8 cellular contexts compared by ENCODE assay signal in genomic region chr12:111685322-111685810, GRCh38. TPM values are rescaled to one million over a fixed set of nuclear protein-coding genes. Genes with fewer than 3 reads are reported as not detected.
A peak's percentile ranks its signal among the peaks of the same experiment; 100 is the strongest.
DNase-seq lines count a peak whose midpoint lies in the region; ATAC-seq and TF ChIP-seq lines count a peak whose summit lies in the region.

No MANE protein-coding gene starts in this region.

- peak overlapping the region; percentile 82 for H3K27ac ChIP-seq in CD8-positive, alpha-beta T cell (ENCODE audit: low read depth, low read length)

- H3K27ac Mint-ChIP-seq in CD8-positive, alpha-beta T cell, result peak overlapping the region; percentile 95
- peak overlapping the region; percentile 97 for H3K27ac Mint-ChIP-seq in chondrocyte (ENCODE audit: unreplicated experiment)

- H3K27me3 Mint-ChIP-seq in CD8-positive, alpha-beta T cell (ENCODE audit: low read depth), result no peaks in the 10 kb centered on the region
- H3K27me3 Mint-ChIP-seq in chondrocyte (ENCODE audit: low read depth), result no peaks in the 10 kb centered on the region

- H3K4me1 Mint-ChIP-seq in CD8-positive, alpha-beta T cell (ENCODE audit: low read depth), result peaks cover 39% of the 10 kb centered on the region
- H3K4me1 Mint-ChIP-seq in chondrocyte (ENCODE audit: low read depth), result peaks cover 31% of the 10 kb centered on the region

- peaks cover 27% of the 10 kb centered on the region for H3K4me1 ChIP-seq in CD8-positive, alpha-beta T cell (ENCODE audit: insufficient read depth, low read length)
- peaks cover 14% of the 10 kb centered on the region for H3K4me1 ChIP-seq in mucosa of descending colon (ENCODE audit: low read depth)

- H3K4me3 Mint-ChIP-seq in CD8-positive, alpha-beta T cell, result peak overlapping the region; percentile 95
- H3K4me3 Mint-ChIP-seq in chondrocyte (ENCODE audit: unreplicated experiment), result peak overlapping the region; percentile 95

- peak overlapping the region; percentile 95 for H3K4me3 ChIP-seq in CD8-positive, alpha-beta T cell (ENCODE audit: low read depth, low read length)
- peak overlapping the region; percentile 89 for H3K4me3 ChIP-seq in mucosa of descending colon

- peak; percentile 10 for ATAC-seq in CD8-positive, alpha-beta T cell
- ATAC-seq in GM21529 (IDR thresholded peaks at IDR 0.05; ENCODE audit: unreplicated experiment) (peak; percentile 8), mucosa of descending colon (peak; percentile 71)

- no peaks in the 10 kb centered on the region for H3K27me3 ChIP-seq in CD8-positive, alpha-beta T cell (ENCODE audit: insufficient read depth, low read length)

- CTCF ChIA-PET in CD8-positive, alpha-beta T cell (lab: Charles Lee), result interaction anchor here (1.3 kb wide), 1 partner anchor 272 kb away, joined by 4 read pairs; no protein-coding TSS in a partner anchor

- intact Hi-C loops in CD8-positive, alpha-beta T cell (cut with DNase I, micrococcal nuclease), result loop anchor here (1.0 to 10.0 kb wide), 8 partner anchors 86 to 1973 kb away; partner anchors contain the start of genes ATXN2 (in 2 of the 2), TRAFD1 (in 2 of the 2), ERP29 (in 1 of the 2) and FAM222A (in 1 of the 2)
- intact Hi-C loops in mucosa of descending colon (cut with DNase I, micrococcal nuclease), result no loop called here

- H3K36me3 ChIP-seq in CD8-positive, alpha-beta T cell (ENCODE audit: insufficient read depth, low read length), result peaks cover 8% of the 10 kb centered on the region
- peaks cover 12% of the 10 kb centered on the region for H3K36me3 ChIP-seq in mucosa of descending colon (ENCODE audit: low read depth)

- TF ChIP-seq CTCF in CD8-positive, alpha-beta T cell (IDR thresholded peaks at IDR 0.05), result no peak
- no peak for TF ChIP-seq CTCF in chondrocyte (IDR thresholded peaks at IDR 0.05)
- TF ChIP-seq CTCF in mucosa of descending colon (IDR thresholded peaks at IDR 0.05), result no peak

- DNase-seq in CD8-positive, alpha-beta T cell, result peak in 3 of 7 experiments; percentile 1 to 13 (median 10)
- DNase-seq in NAMALWA (ENCODE audit: low spot score) (peak; percentile 34), chondrocyte (ENCODE audit: low spot score) (no peak), mucosa of descending colon (peak in 1 of 3 donors; percentile 47), NCI-H1105 (lab: John Stamatoyannopoulos, UW) (no peak), Ammon's horn (ENCODE audit: low spot score) (no peak), NCI-H2081 (lab: John Stamatoyannopoulos, UW) (no peak)

- POLR2A ChIA-PET in CD8-positive, alpha-beta T cell (lab: Charles Lee), result interaction anchor here (0.9 to 1.8 kb wide), 5 partner anchors 10 to 242 kb away, joined by 3 to 6 read pairs (median 4); partner anchors contain the start of gene MAPKAPK5

- peaks cover 46% of the 10 kb centered on the region for H3K36me3 Mint-ChIP-seq in CD8-positive, alpha-beta T cell
- H3K36me3 Mint-ChIP-seq in chondrocyte (ENCODE audit: low read depth), result peaks cover 9% of the 10 kb centered on the region

- no peaks in the 10 kb centered on the region for H3K9me3 ChIP-seq in CD8-positive, alpha-beta T cell (ENCODE audit: low read length)
- H3K9me3 ChIP-seq in mucosa of descending colon, result no peaks in the 10 kb centered on the region

- H3K9me3 Mint-ChIP-seq in CD8-positive, alpha-beta T cell, result no peaks in the 10 kb centered on the region
- H3K9me3 Mint-ChIP-seq in chondrocyte (ENCODE audit: low read depth), result no peaks in the 10 kb centered on the region

RNA-seq across cellular contexts. Expression of gene BRAP, which starts 0.4 kb away (rescaled TPM):
- total RNA-seq in CD8-positive, alpha-beta T cell, result 10 to 100 TPM; 29.3 to 30.4 TPM
- total RNA-seq in chondrocyte (15.3 to 17.3 TPM (median 15.4 TPM) in 3 replicates), mucosa of descending colon (10 to 100 TPM; 17.3 to 26.1 (median 22.3) TPM)

RNA-seq across cellular contexts. Expression of gene ACAD10, which starts 0.5 kb away (rescaled TPM):
- 10 to 100 TPM; 12.3 to 13.6 TPM for total RNA-seq in CD8-positive, alpha-beta T cell
- total RNA-seq in chondrocyte (13.0 to 19.6 TPM (median 13.0 TPM) in 3 replicates), mucosa of descending colon (10 to 100 TPM; 36.5 to 55.8 (median 37.9) TPM)

Comparison
In these comparisons a context has a peak if more than half of its experiments do, and no peak if none do; other contexts are left out.
1. ATAC-seq: peak in every context shown above with its lines; median percentile 71 in mucosa of descending colon; 10 in CD8-positive, alpha-beta T cell; 8 in GM21529.
2. intact Hi-C loops: an anchor here in CD8-positive, alpha-beta T cell (1.0 to 10.0 kb wide); none called in mucosa of descending colon.